Comparison of ENCODE assay signal across 8 cellular contexts in the genomic region with DNA sequence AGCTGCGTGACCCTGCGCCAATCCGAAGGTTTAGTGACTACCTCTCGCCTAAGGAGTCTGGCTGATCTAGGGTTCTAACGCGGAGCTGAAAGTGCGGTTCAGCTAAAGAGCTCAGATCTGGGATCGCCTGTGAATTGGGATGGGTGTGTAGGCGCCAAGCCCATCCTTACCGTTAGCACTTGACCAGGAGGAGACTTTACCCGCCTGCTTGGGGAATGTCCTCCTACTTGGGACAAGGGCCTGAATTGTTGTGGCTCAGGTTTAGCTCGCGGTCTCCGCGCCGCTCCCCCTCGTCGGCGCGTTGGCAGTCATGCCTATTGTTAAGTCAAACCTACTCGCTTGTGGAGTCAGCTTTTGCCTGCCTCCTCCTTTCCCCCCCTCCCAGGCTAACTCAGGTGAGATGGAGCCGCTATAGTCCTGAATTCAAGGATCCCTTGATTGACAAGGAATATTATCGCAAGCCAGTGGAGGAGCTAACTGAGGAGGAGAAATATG. TPM values are rescaled to one million over a fixed set of nuclear protein-coding genes. Genes with fewer than 3 reads are reported as not detected.
DNase-seq lines count a peak whose midpoint lies in the region; ATAC-seq and TF ChIP-seq lines count a peak whose summit lies in the region.

No MANE protein-coding gene starts in this region.

- peak overlapping the region; percentile 98 for H3K27ac Mint-ChIP-seq in dendritic cell treated with granulocyte-macrophage colony-stimulating factor and Interleukin-4, amounts not matched to agents 40 ng/mL and 50 ng/mL, for 4 days
- peak overlapping the region; percentile 99 to 100 for H3K27ac Mint-ChIP-seq in natural killer cell

- peak overlapping the region; percentile 86 for H3K4me3 Mint-ChIP-seq in dendritic cell treated with granulocyte-macrophage colony-stimulating factor and Interleukin-4, amounts not matched to agents 40 ng/mL and 50 ng/mL, for 4 days
- H3K4me3 Mint-ChIP-seq in natural killer cell = peak overlapping the region; percentile 97

- TF ChIP-seq CTCF in natural killer cell (IDR thresholded peaks at IDR 0.05) = no peak

- DNase-seq in NCI-H146 (lab: John Stamatoyannopoulos, UW) = peak; percentile 50
- DNase-seq in NCI-H146 treated with DMSO at 0.1 percent for 48 hours (lab: John Stamatoyannopoulos, UW; ENCODE audit: unreplicated experiment) = no peak
- peak; percentile 47 for DNase-seq in NCI-H2227 (lab: John Stamatoyannopoulos, UW; ENCODE audit: unreplicated experiment)
- DNase-seq in natural killer cell = no peak
- no peak for DNase-seq in NCI-H2171 treated with DMSO at 0.1 percent for 48 hours (lab: John Stamatoyannopoulos, UW)
- no peak for DNase-seq in NCI-H128 (lab: John Stamatoyannopoulos, UW; ENCODE audit: unreplicated experiment)

- ATAC-seq in natural killer cell (no peak), HG02798 (IDR thresholded peaks at IDR 0.05; ENCODE audit: poor library complexity, unreplicated experiment) (no peak)

- intact Hi-C loops in dendritic cell treated with granulocyte-macrophage colony-stimulating factor and Interleukin-4, amounts not matched to agents 40 ng/mL and 50 ng/mL, for 4 days (cut with micrococcal nuclease) = no loop called here
- intact Hi-C loops in natural killer cell (cut with micrococcal nuclease) = no loop called here

- H3K4me1 Mint-ChIP-seq in dendritic cell treated with granulocyte-macrophage colony-stimulating factor and Interleukin-4, amounts not matched to agents 40 ng/mL and 50 ng/mL, for 4 days (ENCODE audit: low read depth) = peaks cover 75% of the 10 kb centered on the region
- peaks cover 45 to 53% of the 10 kb centered on the region in 2 donors for H3K4me1 Mint-ChIP-seq in natural killer cell

- H3K27me3 Mint-ChIP-seq in dendritic cell treated with granulocyte-macrophage colony-stimulating factor and Interleukin-4, amounts not matched to agents 40 ng/mL and 50 ng/mL, for 4 days = no peaks in the 10 kb centered on the region
- H3K27me3 Mint-ChIP-seq in natural killer cell (ENCODE audit: low read depth in 2 of 2) = no peaks in the 10 kb centered on the region

- H3K9me3 Mint-ChIP-seq in dendritic cell treated with granulocyte-macrophage colony-stimulating factor and Interleukin-4, amounts not matched to agents 40 ng/mL and 50 ng/mL, for 4 days = no peaks in the 10 kb centered on the region
- H3K9me3 Mint-ChIP-seq in natural killer cell = no peaks in the 10 kb centered on the region

- H3K36me3 Mint-ChIP-seq in dendritic cell treated with granulocyte-macrophage colony-stimulating factor and Interleukin-4, amounts not matched to agents 40 ng/mL and 50 ng/mL, for 4 days (ENCODE audit: low read depth) = peaks cover 85% of the 10 kb centered on the region
- no peaks in the 10 kb centered on the region for H3K36me3 Mint-ChIP-seq in natural killer cell

RNA-seq across cellular contexts. Expression of gene MRPS7, which starts 0.5 kb away (rescaled TPM):
- 10 to 100 TPM; 27.3 to 29.4 (median 27.9) TPM for total RNA-seq in natural killer cell

RNA-seq across cellular contexts. Expression of gene GGA3, which starts 0.8 kb away (rescaled TPM):
- total RNA-seq in natural killer cell = 10 to 100 TPM; 78.1 to 97.3 (median 94.0) TPM

RNA-seq across cellular contexts. Expression of gene MIF4GD, which starts 8.9 kb away (rescaled TPM):
- total RNA-seq in natural killer cell = 10 to 100 TPM; 44.5 to 56.9 (median 50.3) TPM

RNA-seq across cellular contexts. Expression of gene SLC25A19, which starts 27.1 kb away (rescaled TPM):
- total RNA-seq in natural killer cell = 10 to 100 TPM; 12.1 to 17.7 (median 14.8) TPM

RNA-seq across cellular contexts. Expression of gene NUP85, which starts 56.7 kb away (rescaled TPM):
- total RNA-seq in natural killer cell = 10 to 100 TPM; 71.1 to 78.1 (median 77.0) TPM

Comparison
In these comparisons a context has a peak if more than half of its experiments do, and no peak if none do; other contexts are left out.
1. DNase-seq: peak in NCI-H146 (single experiment) and NCI-H2227 (single experiment); none in NCI-H146 treated with DMSO at 0.1 percent for 48 hours (single experiment), natural killer cell (single experiment), NCI-H2171 treated with DMSO at 0.1 percent for 48 hours (single experiment) and NCI-H128 (single experiment).